ENCODE assay signal across 22 cellular contexts in the genomic region with DNA sequence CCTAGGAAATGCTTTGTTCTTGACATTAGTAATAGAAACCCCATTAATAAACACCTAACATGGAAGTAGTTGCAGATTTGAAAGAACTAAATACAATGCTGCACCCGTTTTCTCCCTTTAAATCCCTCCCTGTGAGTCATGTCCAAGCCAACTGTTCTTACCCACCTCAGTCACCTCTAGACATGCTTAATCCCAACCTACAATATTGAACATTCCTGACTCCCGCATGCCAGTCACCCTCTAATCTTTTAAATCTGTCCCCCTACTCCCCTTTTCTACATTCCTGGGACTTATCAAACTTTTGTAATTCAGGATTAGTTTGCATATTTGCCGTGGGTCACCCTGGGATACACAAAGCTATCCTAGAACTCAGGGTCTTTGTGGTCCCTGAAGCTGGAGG.
A peak's percentile ranks its signal among the peaks of the same experiment; 100 is the strongest.
DNase-seq lines count a peak whose midpoint lies in the region; ATAC-seq and TF ChIP-seq lines count a peak whose summit lies in the region.
"Had no signal": no experiment of that assay in that cellular context is flagged by ENCODE, and none has a peak within 500 bp of the region (broad histone marks: within the 10 kb centered on the region; RNA-seq: fewer than 3 reads in every experiment).

No MANE protein-coding gene starts in this region.

- H3K36me3 ChIP-seq in MM.1S (replicated peaks; ENCODE audit: insufficient read depth, low read length), result no peaks in the 10 kb centered on the region
- no peaks in the 10 kb centered on the region for H3K36me3 ChIP-seq in neural progenitor cell
- no peaks in the 10 kb centered on the region for H3K36me3 ChIP-seq in adrenal gland (replicated peaks in 1 of 2)
- H3K36me3 ChIP-seq: left lung, Peyer's patch had no signal

- H3K79me2 ChIP-seq in MM.1S (ENCODE audit: low read length), result no peaks in the 10 kb centered on the region
- H3K79me2 ChIP-seq in neural progenitor cell (ENCODE audit: low read depth), result no peaks in the 10 kb centered on the region

- intact Hi-C loops in adrenal gland (cut with DNase I), result no loop called here

- H3K4me1 Mint-ChIP-seq in brain, result peaks cover 32% of the 10 kb centered on the region
- H3K4me1 Mint-ChIP-seq in neural progenitor cell, result peaks cover 19% of the 10 kb centered on the region

- H3K9me3 Mint-ChIP-seq in brain (peaks cover 0 to 3% (median 0%) of the 10 kb centered on the region in 5 experiments), neural progenitor cell (no peaks in the 10 kb centered on the region)
- H3K9me3 Mint-ChIP-seq: activated CD8-positive, alpha-beta T cell treated with anti-CD3 and anti-CD28 coated beads for 36 hours; activated naive CD4-positive, alpha-beta T cell treated with anti-CD3 and anti-CD28 coated beads, Interleukin-2, amount 10 ng/mL, durations not matched to agents 7 days and 5 days; activated T-cell treated with anti-CD3 and anti-CD28 coated beads, Interleukin-2, amount 50 U/mL, for 4 hours; dendritic cell treated with granulocyte-macrophage colony-stimulating factor and Interleukin-4, amounts not matched to agents 40 ng/mL and 50 ng/mL, for 4 days; T-cell had no signal

- WGBS in adrenal gland, 4 donors, result 81 to 91% (median 82%) methylated on average over 3 of the region's 3 CpGs

- DNase-seq in ELR (ENCODE audit: low read depth) (peak; percentile 39), MM.1S (no peak), neural progenitor cell (ENCODE audit: low spot score) (peak; percentile 19), adrenal gland (no peak)
- DNase-seq: activated CD8-positive, alpha-beta T cell treated with anti-CD3 and anti-CD28 coated beads for 36 hours; activated naive CD4-positive, alpha-beta T cell treated with anti-CD3 and anti-CD28 coated beads, Interleukin-2, amount 10 ng/mL, durations not matched to agents 7 days and 5 days; activated T-cell treated with anti-CD3 and anti-CD28 coated beads, Interleukin-2, amount 50 U/mL, for 4 hours; erythroblast; Karpas-422; left lung; NCI-H1436 treated with DMSO at 0.1 percent for 48 hours; NCI-H2171 treated with DMSO at 0.1 percent for 48 hours; NCI-H82; Peyer's patch; small intestine; substantia nigra; T-cell had no signal

- H3K9ac ChIP-seq in MM.1S (ENCODE audit: low read length) (no peak overlapping the region), neural progenitor cell (no peak overlapping the region)

- H3K4me3 ChIP-seq in MM.1S (ENCODE audit: low read length) (no peak overlapping the region), neural progenitor cell (no peak overlapping the region), adrenal gland (no peak overlapping the region)
- H3K4me3 ChIP-seq: left lung, Peyer's patch had no signal

- H3K4me3 Mint-ChIP-seq in brain, result peak overlapping the region in 1 of 5 experiments; percentile 10
- H3K4me3 Mint-ChIP-seq in neural progenitor cell, result no peak overlapping the region
- H3K4me3 Mint-ChIP-seq: activated CD8-positive, alpha-beta T cell treated with anti-CD3 and anti-CD28 coated beads for 36 hours; activated naive CD4-positive, alpha-beta T cell treated with anti-CD3 and anti-CD28 coated beads, Interleukin-2, amount 10 ng/mL, durations not matched to agents 7 days and 5 days; activated T-cell treated with anti-CD3 and anti-CD28 coated beads, Interleukin-2, amount 50 U/mL, for 4 hours; dendritic cell treated with granulocyte-macrophage colony-stimulating factor and Interleukin-4, amounts not matched to agents 40 ng/mL and 50 ng/mL, for 4 days had no signal

- H3K4me1 ChIP-seq in MM.1S (ENCODE audit: low read length) (peaks cover 15% of the 10 kb centered on the region), neural progenitor cell (peaks cover 13% of the 10 kb centered on the region), adrenal gland (replicated peaks in 1 of 2) (no peaks in the 10 kb centered on the region)
- H3K4me1 ChIP-seq: Peyer's patch had no signal

- H3K27ac Mint-ChIP-seq in brain (peak overlapping the region in 3 of 5 experiments; percentile 44 to 88 (median 85)), neural progenitor cell (peak overlapping the region; percentile 20)
- H3K27ac Mint-ChIP-seq: activated CD8-positive, alpha-beta T cell treated with anti-CD3 and anti-CD28 coated beads for 36 hours; activated naive CD4-positive, alpha-beta T cell treated with anti-CD3 and anti-CD28 coated beads, Interleukin-2, amount 10 ng/mL, durations not matched to agents 7 days and 5 days; dendritic cell treated with granulocyte-macrophage colony-stimulating factor and Interleukin-4, amounts not matched to agents 40 ng/mL and 50 ng/mL, for 4 days; T-cell had no signal

- H3K36me3 Mint-ChIP-seq in brain (no peaks in the 10 kb centered on the region), neural progenitor cell (no peaks in the 10 kb centered on the region)
- H3K36me3 Mint-ChIP-seq: activated naive CD4-positive, alpha-beta T cell treated with anti-CD3 and anti-CD28 coated beads, Interleukin-2, amount 10 ng/mL, durations not matched to agents 7 days and 5 days; T-cell had no signal

- H3K9me3 ChIP-seq in MM.1S (replicated peaks; ENCODE audit: insufficient read depth, low read length) (no peaks in the 10 kb centered on the region), neural progenitor cell (ENCODE audit: low read depth) (no peaks in the 10 kb centered on the region), adrenal gland (replicated peaks in 1 of 3) (peaks cover 0 to 5% (median 0%) of the 10 kb centered on the region in 3 donors)
- H3K9me3 ChIP-seq: left lung, Peyer's patch had no signal

- H2AFZ ChIP-seq in MM.1S (ENCODE audit: low read length) (no peak overlapping the region), neural progenitor cell (replicated peaks) (no peak overlapping the region)

- H3K27me3 ChIP-seq in MM.1S (replicated peaks; ENCODE audit: insufficient read depth, low read length), result no peaks in the 10 kb centered on the region
- no peaks in the 10 kb centered on the region for H3K27me3 ChIP-seq in neural progenitor cell
- H3K27me3 ChIP-seq in adrenal gland, result no peaks in the 10 kb centered on the region
- H3K27me3 ChIP-seq: left lung, Peyer's patch had no signal

- no peak for TF ChIP-seq POLR2A in adrenal gland (IDR thresholded peaks at IDR 0.05)

- H3K27ac ChIP-seq in MM.1S (ENCODE audit: low read length) (no peak overlapping the region), neural progenitor cell (no peak overlapping the region), adrenal gland (no peak overlapping the region)
- H3K27ac ChIP-seq: left lung, Peyer's patch had no signal

- H3K27me3 Mint-ChIP-seq in brain, result peaks cover 7% of the 10 kb centered on the region
- H3K27me3 Mint-ChIP-seq in neural progenitor cell (ENCODE audit: insufficient read depth, low read depth), result peaks cover 3% of the 10 kb centered on the region

- H3F3A ChIP-seq in MM.1S (ENCODE audit: insufficient read depth, low read length), result peaks cover 20% of the 10 kb centered on the region
- H3F3A ChIP-seq in neural progenitor cell (ENCODE audit: low read depth), result no peaks in the 10 kb centered on the region

- no peaks in the 10 kb centered on the region for H3K9me2 ChIP-seq in MM.1S (replicated peaks; ENCODE audit: insufficient read depth, low read length)

- ATAC-seq in HG03432 (IDR thresholded peaks at IDR 0.05; ENCODE audit: unreplicated experiment), result no peak
- ATAC-seq in GM19455 (IDR thresholded peaks at IDR 0.05; ENCODE audit: unreplicated experiment), result no peak
- ATAC-seq in HG02798 (IDR thresholded peaks at IDR 0.05; ENCODE audit: poor library complexity, unreplicated experiment), result no peak
- ATAC-seq: activated CD8-positive, alpha-beta T cell treated with anti-CD3 and anti-CD28 coated beads for 36 hours; activated T-cell treated with anti-CD3 and anti-CD28 coated beads, Interleukin-2, amount 50 U/mL, for 4 hours; left lung; T-cell had no signal

- H4K20me1 ChIP-seq in MM.1S (ENCODE audit: insufficient read depth, low read length) (no peaks in the 10 kb centered on the region), neural progenitor cell (ENCODE audit: low read depth) (no peaks in the 10 kb centered on the region)

- TF ChIP-seq CTCF in MM.1S (IDR thresholded peaks at IDR 0.05; ENCODE audit: low read length) (no peak), brain (conservative IDR thresholded peaks at IDR 0.05) (no peak), neural progenitor cell (IDR thresholded peaks at IDR 0.05) (no peak), adrenal gland (IDR thresholded peaks at IDR 0.05) (no peak)

- peak overlapping the region; percentile 82; the same call in 1 of the 2 replicates for H3K4me2 ChIP-seq in MM.1S (ENCODE audit: low read depth, low read length)
- no peak overlapping the region for H3K4me2 ChIP-seq in neural progenitor cell

Comparison
In these comparisons a context has a peak if more than half of its experiments do, and no peak if none do; other contexts are left out.
1. DNase-seq: peak in ELR (single experiment) and neural progenitor cell (single experiment); none in MM.1S (single experiment) and adrenal gland (0 of 7).